17 cellular contexts compared by ENCODE assay signal in genomic region chr1:203317429-203318228, GRCh38. TPM values are rescaled to one million over a fixed set of nuclear protein-coding genes. Genes with fewer than 3 reads are reported as not detected.
DNase-seq lines count a peak whose midpoint lies in the region; ATAC-seq, FAIRE-seq and TF ChIP-seq lines count a peak whose summit lies in the region.
"Had no signal": no experiment of that assay in that cellular context is flagged by ENCODE, and none has a peak within 500 bp of the region (broad histone marks: within the 10 kb centered on the region; RNA-seq: fewer than 3 reads in every experiment).

No MANE protein-coding gene starts in this region.

- H3K4me1 Mint-ChIP-seq in CD4-positive, alpha-beta T cell (ENCODE audit: low read depth) = peaks cover 73% of the 10 kb centered on the region

- POLR2A ChIA-PET in CD4-positive, alpha-beta T cell (lab: Charles Lee) = interaction anchor here (0.9 to 4.3 kb wide), 5 partner anchors 8 to 37 kb away, joined by 3 to 55 read pairs (median 3); partner anchors contain the start of gene BTG2

- no peaks in the 10 kb centered on the region for H3K9me3 Mint-ChIP-seq in CD4-positive, alpha-beta T cell

- peaks cover 11% of the 10 kb centered on the region; the same call in 1 of the 2 replicates for H3K79me2 ChIP-seq in Loucy (ENCODE audit: insufficient read depth, low read length)
- no peaks in the 10 kb centered on the region for H3K79me2 ChIP-seq in hepatocyte

- TF ChIP-seq EP300 in stomach (IDR thresholded peaks at IDR 0.05) = no peak

- peaks cover 20% of the 10 kb centered on the region for H3F3A ChIP-seq in Loucy (ENCODE audit: low read depth)

- H3K4me2 ChIP-seq in Loucy (ENCODE audit: low read depth, low read length, poor library complexity, severe bottlenecking) (peak overlapping the region; percentile 2), hepatocyte (peak overlapping the region; percentile 0)

- H3K9me3 ChIP-seq in CD4-positive, alpha-beta T cell (ENCODE audit: control insufficient read depth, low read length) = no peaks in the 10 kb centered on the region
- H3K9me3 ChIP-seq in Loucy (ENCODE audit: insufficient read depth, low read depth, low read length) = no peaks in the 10 kb centered on the region
- H3K9me3 ChIP-seq in hepatocyte (ENCODE audit: low read depth) = no peaks in the 10 kb centered on the region
- H3K9me3 ChIP-seq in stomach = no peaks in the 10 kb centered on the region

- H3K4me1 ChIP-seq in Loucy (ENCODE audit: insufficient read depth, low read length, poor library complexity, severe bottlenecking) = peaks cover 74% of the 10 kb centered on the region
- peaks cover 40% of the 10 kb centered on the region for H3K4me1 ChIP-seq in hepatocyte (ENCODE audit: insufficient read depth)
- H3K4me1 ChIP-seq in stomach = peaks cover 57 to 70% (median 64%) of the 10 kb centered on the region in 4 donors

- no peak for FAIRE-seq in RCC 7860 (lab: Jason Lieb, UNC)
- FAIRE-seq: G401.6 had no signal

- ATAC-seq in CD4-positive, alpha-beta T cell (ENCODE audit: poor library complexity) = no peak
- no peak for ATAC-seq in HG03039 (IDR thresholded peaks at IDR 0.05; ENCODE audit: unreplicated experiment)
- no peak for ATAC-seq in GM19395 (IDR thresholded peaks at IDR 0.05; ENCODE audit: unreplicated experiment)

- 63% methylated on average over 7 of the region's 7 CpGs for WGBS in hepatocyte (ENCODE audit: low lambda C conversion rate, missing lambda C conversion rate)
- 32 to 68% (median 46%) methylated on average over 7 of the region's 7 CpGs for WGBS in stomach, 5 donors

- intact Hi-C loops in CD4-positive, alpha-beta T cell (cut with DNase I, micrococcal nuclease) = no loop called here
- intact Hi-C loops in stomach (cut with DNase I; ENCODE audit: low total_unique reads) = no loop called here

- TF ChIP-seq CTCF in CD4-positive, alpha-beta T cell (IDR thresholded peaks at IDR 0.05) = no peak
- TF ChIP-seq CTCF in Loucy (conservative IDR thresholded peaks at IDR 0.05; ENCODE audit: low read length) (no peak), hepatocyte (IDR thresholded peaks at IDR 0.05; ENCODE audit: poor library complexity) (no peak), stomach (IDR thresholded peaks at IDR 0.05) (no peak)

- CTCF ChIA-PET in CD4-positive, alpha-beta T cell (lab: Charles Lee) = interaction anchor here (0.6 to 2.0 kb wide), 4 partner anchors 10 to 50 kb away, joined by 4 to 7 read pairs (median 6); no protein-coding TSS in a partner anchor

- H3K4me3 Mint-ChIP-seq in CD4-positive, alpha-beta T cell = peak overlapping the region; percentile 12

- peak overlapping the region; percentile 66 for H3K27ac Mint-ChIP-seq in CD4-positive, alpha-beta T cell

- H3K4me3 ChIP-seq in Loucy (ENCODE audit: low read length, poor library complexity, severe bottlenecking) = no peak overlapping the region
- no peak overlapping the region for H3K4me3 ChIP-seq in hepatocyte
- no peak overlapping the region for H3K4me3 ChIP-seq in stomach
- H3K4me3 ChIP-seq: lung had no signal

- TF ChIP-seq POLR2A in stomach (IDR thresholded peaks at IDR 0.05) = no peak

- H3K36me3 ChIP-seq in Loucy (ENCODE audit: insufficient read depth, low read length) (no peaks in the 10 kb centered on the region), hepatocyte (replicated peaks; ENCODE audit: insufficient read depth, low read depth) (no peaks in the 10 kb centered on the region), stomach (no peaks in the 10 kb centered on the region)

- H3K27me3 Mint-ChIP-seq in CD4-positive, alpha-beta T cell = no peaks in the 10 kb centered on the region

- DNase-seq in CD4-positive, alpha-beta T cell = no peak
- DNase-seq in hepatocyte (ENCODE audit: low spot score) (no peak), stomach (no peak), RCC 7860 (ENCODE audit: low spot score) (no peak)
- no peak for DNase-seq in stimulated activated CD4-positive, alpha-beta T cell treated with anti-CD3 and anti-CD28 coated beads, Interleukin-12 subunit alpha, Interleukin-12 subunit beta, amount 100 ng/mL, for 4 hours
- DNase-seq: activated CD4-positive, alpha-beta T cell treated with anti-CD3 and anti-CD28 coated beads for 48 hours; activated effector memory CD4-positive, alpha-beta T cell treated with Interleukin-2 at 50 U/mL for 16 hours; KBM-7; NCI-H1694; NCI-H510A treated with DMSO at 0.1 percent for 48 hours; occipital lobe had no signal

- H3K9ac ChIP-seq in Loucy (ENCODE audit: low read depth, low read length, poor library complexity, severe bottlenecking) = peak overlapping the region; percentile 50

- H3K27me3 ChIP-seq in CD4-positive, alpha-beta T cell (ENCODE audit: control insufficient read depth, insufficient read depth, low read length) = no peaks in the 10 kb centered on the region
- no peaks in the 10 kb centered on the region for H3K27me3 ChIP-seq in Loucy (ENCODE audit: insufficient read depth, low read length, poor library complexity, severe bottlenecking)
- H3K27me3 ChIP-seq in hepatocyte = no peaks in the 10 kb centered on the region
- H3K27me3 ChIP-seq in stomach = no peaks in the 10 kb centered on the region

- H3K27ac ChIP-seq in CD4-positive, alpha-beta T cell (ENCODE audit: low read depth, low read length) = no peak overlapping the region
- H3K27ac ChIP-seq in hepatocyte (peak overlapping the region; percentile 84), stomach (peak overlapping the region; percentile 85 to 95 (median 87))

- H3K9me2 ChIP-seq in Loucy (replicated peaks; ENCODE audit: low read depth, low read length) (no peaks in the 10 kb centered on the region), hepatocyte (replicated peaks; ENCODE audit: insufficient read depth) (no peaks in the 10 kb centered on the region)

- H3K36me3 Mint-ChIP-seq in CD4-positive, alpha-beta T cell (ENCODE audit: low read depth) = peaks cover 13% of the 10 kb centered on the region

- H2AFZ ChIP-seq in Loucy (ENCODE audit: low read length) = no peak overlapping the region
- H2AFZ ChIP-seq in hepatocyte = no peak overlapping the region

- H4K20me1 ChIP-seq in Loucy (ENCODE audit: insufficient read depth, low read length, poor library complexity, severe bottlenecking) (no peaks in the 10 kb centered on the region), hepatocyte (ENCODE audit: insufficient read depth, poor library complexity, severe bottlenecking) (no peaks in the 10 kb centered on the region)

RNA-seq across cellular contexts. Expression of gene BTG2, which starts 12.3 kb away (rescaled TPM):
- 100 to 1,000 TPM; 802 to 849 TPM for total RNA-seq in CD4-positive, alpha-beta T cell
- total RNA-seq in hepatocyte = 192 and 197 TPM in 2 replicates
- polyA plus RNA-seq in hepatocyte = 253 and 274 TPM in 2 replicates
- 100 to 1,000 TPM in 3 of 5 donors, 10 to 100 TPM in 2; 80.2 to 231 (median 113) TPM for total RNA-seq in stomach
- 10 to 100 TPM; 46.4 to 78.9 (median 58.6) TPM for polyA plus RNA-seq in stomach

RNA-seq across cellular contexts. Expression of gene FMOD, which starts 33.3 kb away (rescaled TPM):
- total RNA-seq in CD4-positive, alpha-beta T cell = not detected
- total RNA-seq in hepatocyte = 118 and 132 TPM in 2 replicates
- 125 and 161 TPM in 2 replicates for polyA plus RNA-seq in hepatocyte
- 100 to 1,000 TPM in 1 of 5 donors, 10 to 100 TPM in 4; 14.7 to 422 (median 54.9) TPM for total RNA-seq in stomach
- 10 to 100 TPM; 30.1 to 39.7 (median 35.6) TPM for polyA plus RNA-seq in stomach
- total RNA-seq: T-helper 2 cell treated with Interferon-gamma antibody and Interleukin-4, amounts not matched to agents 100 ng/mL and 5 ng/mL, for 36 hours had no signal

Comparison
In these comparisons a context has a peak if more than half of its experiments do, and no peak if none do; other contexts are left out.
1. RNA of gene FMOD, which starts 33.3 kb away (total RNA-seq): 118 to 132 TPM in hepatocyte and 14.7 to 422 TPM in stomach; not detected in CD4-positive, alpha-beta T cell; every median in the first group is over 10 times any median in the second.